In the genomic region with DNA sequence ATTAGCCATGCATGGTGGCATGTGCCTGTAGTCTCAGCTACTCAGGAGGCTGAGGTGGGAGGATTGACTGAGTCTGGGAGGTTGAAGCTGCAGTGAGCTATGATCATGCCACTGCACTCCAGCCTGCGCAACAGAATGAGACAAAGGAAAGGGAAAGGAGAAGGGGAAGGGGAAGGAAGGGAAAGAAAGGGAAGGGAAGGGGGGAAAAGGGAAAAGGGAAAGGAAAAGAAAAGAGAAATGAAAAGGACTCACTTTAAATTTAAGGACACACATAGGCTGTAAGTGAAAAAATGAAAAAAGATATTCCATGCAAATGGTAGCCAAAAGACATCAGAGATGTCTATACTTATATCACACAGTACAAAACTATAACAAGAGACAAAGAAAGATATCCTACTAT, we compare ENCODE assay signal across 25 cellular contexts.
"Had no signal": no experiment of that assay in that cellular context is flagged by ENCODE, and none has a peak within 500 bp of the region (broad histone marks: within the 10 kb centered on the region; RNA-seq: fewer than 3 reads in every experiment).

No MANE protein-coding gene starts in this region.

- H3K36me3 ChIP-seq: colonic mucosa, esophagus squamous epithelium, gastrocnemius medialis, heart right ventricle had no signal

- H3K27ac ChIP-seq: colonic mucosa, coronary artery, dorsolateral prefrontal cortex, epithelial cell of prostate, esophagus muscularis mucosa, esophagus squamous epithelium, foreskin keratinocyte, gastrocnemius medialis, gastroesophageal sphincter, heart left ventricle, heart right ventricle, hepatocyte had no signal

- H3K4me3 ChIP-seq: colonic mucosa, coronary artery, dorsolateral prefrontal cortex, esophagus muscularis mucosa, esophagus squamous epithelium, gastrocnemius medialis, gastroesophageal sphincter, heart left ventricle, heart right ventricle, hepatocyte had no signal

- H3K27me3 Mint-ChIP-seq: dendritic cell treated with granulocyte-macrophage colony-stimulating factor and Interleukin-4, amounts not matched to agents 40 ng/mL and 50 ng/mL, for 4 days; effector memory CD8-positive, alpha-beta T cell had no signal

- H3K27ac Mint-ChIP-seq: dendritic cell treated with granulocyte-macrophage colony-stimulating factor and Interleukin-4, amounts not matched to agents 40 ng/mL and 50 ng/mL, for 4 days; effector memory CD8-positive, alpha-beta T cell; endodermal cell had no signal

- H3K4me1 ChIP-seq: colonic mucosa, esophagus muscularis mucosa, esophagus squamous epithelium, gastrocnemius medialis, gastroesophageal sphincter, heart left ventricle, heart right ventricle had no signal

- ATAC-seq: effector memory CD8-positive, alpha-beta T cell; esophagus mucosa; foreskin keratinocyte; gastrocnemius medialis; gastroesophageal sphincter; heart left ventricle; heart right ventricle had no signal

- DNase-seq: colonic mucosa; cortex of kidney; dermis blood vessel endothelial cell; dorsolateral prefrontal cortex; effector CD4-positive, alpha-beta T cell; effector CD8-positive, alpha-beta T cell; effector memory CD4-positive, alpha-beta T cell; effector memory CD8-positive, alpha-beta T cell; endodermal cell; esophagus squamous epithelium; foreskin fibroblast; foreskin keratinocyte; foreskin melanocyte; gastrocnemius medialis; glutamatergic neuron; head of caudate nucleus; heart left ventricle; heart right ventricle had no signal

- H3K4me3 Mint-ChIP-seq: dendritic cell treated with granulocyte-macrophage colony-stimulating factor and Interleukin-4, amounts not matched to agents 40 ng/mL and 50 ng/mL, for 4 days; effector memory CD8-positive, alpha-beta T cell; endodermal cell had no signal

- H3K9me3 ChIP-seq: colonic mucosa had no signal

- H3K4me1 Mint-ChIP-seq: endodermal cell had no signal
